In the genomic region with DNA sequence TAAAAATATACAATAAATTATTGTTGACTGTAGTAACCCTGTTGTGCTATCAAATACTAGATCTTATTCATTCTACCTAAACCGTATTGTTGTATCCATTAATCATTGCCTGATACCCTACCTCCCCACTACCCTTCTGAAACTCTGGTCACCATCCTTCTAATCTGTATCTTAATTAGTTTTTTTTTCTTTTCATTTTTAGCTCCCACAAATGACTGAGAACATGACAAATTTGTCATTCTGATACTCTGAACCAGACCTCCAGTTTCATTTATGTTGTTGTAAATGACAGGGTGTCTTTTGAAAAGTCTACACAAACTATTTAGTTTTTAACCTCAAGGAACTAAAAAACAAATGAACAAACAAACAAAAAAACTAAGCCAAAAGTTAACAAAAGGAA, we compare ENCODE assay signal across 7 cellular contexts.
DNase-seq lines count a peak whose midpoint lies in the region; ATAC-seq, FAIRE-seq and TF ChIP-seq lines count a peak whose summit lies in the region.
"Not testable (repeated sequence)": the region's sequence is repeated elsewhere in the genome, so short reads cannot be mapped to it uniquely, and the experiment has no call there.

No MANE protein-coding gene starts in this region.

- H3K4me3 ChIP-seq in OCI-LY3 (ENCODE audit: low read length) = not testable (repeated sequence)

- peak; percentile 90 for ATAC-seq in GM19452 (IDR thresholded peaks at IDR 0.05; ENCODE audit: unreplicated experiment)
- peak; percentile 92 for ATAC-seq in GM21528 (IDR thresholded peaks at IDR 0.05; ENCODE audit: low FRiP score, unreplicated experiment)
- peak; percentile 89 for ATAC-seq in HG02759 (IDR thresholded peaks at IDR 0.05; ENCODE audit: unreplicated experiment)
- peak; percentile 84 for ATAC-seq in HG03060 (IDR thresholded peaks at IDR 0.05; ENCODE audit: low read depth, unreplicated experiment)
- peak; percentile 70 for ATAC-seq in HG03439 (IDR thresholded peaks at IDR 0.05; ENCODE audit: unreplicated experiment)

- peak overlapping the region; percentile 53 for H3K27ac ChIP-seq in OCI-LY3 (ENCODE audit: low read length)

- H4K20me1 ChIP-seq in OCI-LY3 (ENCODE audit: insufficient read depth, low read length) = not testable (repeated sequence)

- not testable (repeated sequence) for DNase-seq in GM18507 (ENCODE audit: extremely low spot score, insufficient read length, low read depth)

- H3K27me3 ChIP-seq in OCI-LY3 (ENCODE audit: low read depth, low read length) = not testable (repeated sequence)

- not testable (repeated sequence) for H3K79me2 ChIP-seq in OCI-LY3 (ENCODE audit: low read length)

- H3K9me3 ChIP-seq in OCI-LY3 (ENCODE audit: insufficient read depth, low read length) = not testable (repeated sequence)

- not testable (repeated sequence) for TF ChIP-seq CTCF in OCI-LY3 (IDR thresholded peaks at IDR 0.05; ENCODE audit: low read depth, low read length)

- H3K9ac ChIP-seq in OCI-LY3 (ENCODE audit: low read length) = not testable (repeated sequence)

- H3K4me2 ChIP-seq in OCI-LY3 (ENCODE audit: low read length) = peak overlapping the region; percentile 40

- FAIRE-seq in GM18507 (lab: Jason Lieb, UNC) = peak; percentile 87

- H3K4me1 ChIP-seq in OCI-LY3 (ENCODE audit: low read length) = peaks cover 11% of the 10 kb centered on the region

- H3K36me3 ChIP-seq in OCI-LY3 (replicated peaks; ENCODE audit: low read depth, low read length) = not testable (repeated sequence)

- not testable (repeated sequence) for H2AFZ ChIP-seq in OCI-LY3 (ENCODE audit: low read depth, low read length)
